ENCODE assay signal across 11 cellular contexts in the genomic region with DNA sequence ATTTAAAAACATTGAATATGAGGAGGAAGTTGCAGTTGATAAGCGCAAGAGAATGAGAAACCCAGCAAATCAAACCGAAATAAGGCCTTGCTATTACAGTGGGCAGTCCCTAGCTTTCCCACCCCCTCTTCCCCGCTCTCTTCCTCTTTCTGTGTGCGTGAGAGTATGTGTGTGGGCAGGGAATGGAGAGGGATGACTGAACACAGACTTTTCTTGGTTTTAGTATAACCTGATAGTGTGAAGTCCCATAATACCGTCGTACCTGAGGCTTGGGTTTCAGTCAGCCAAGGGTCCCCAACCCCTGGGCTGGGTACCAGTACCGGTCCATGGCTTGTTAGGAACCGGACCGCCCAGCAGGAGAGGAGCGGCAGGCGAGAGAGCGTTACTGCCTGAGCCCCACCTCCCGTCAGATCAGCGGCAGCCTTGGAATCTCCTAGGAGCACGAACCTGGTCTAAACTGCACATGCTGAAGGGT.
DNase-seq lines count a peak whose midpoint lies in the region; ATAC-seq and TF ChIP-seq lines count a peak whose summit lies in the region.
"Had no signal": no experiment of that assay in that cellular context is flagged by ENCODE, and none has a peak within 500 bp of the region (broad histone marks: within the 10 kb centered on the region; RNA-seq: fewer than 3 reads in every experiment).

No MANE protein-coding gene starts in this region.

- H3K27me3 ChIP-seq in sigmoid colon: no peaks in the 10 kb centered on the region

- H3K9me3 ChIP-seq in sigmoid colon: no peaks in the 10 kb centered on the region

- H3K27ac ChIP-seq in sigmoid colon: no peak overlapping the region

- DNase-seq in activated CD4-positive, alpha-beta T cell treated with anti-CD3 and anti-CD28 coated beads for 48 hours: peak; percentile 67
- no peak for DNase-seq in activated CD4-positive, alpha-beta T cell treated with anti-CD3 and anti-CD28 coated beads for 4 hours
- peak; percentile 66 for DNase-seq in stimulated activated CD4-positive, alpha-beta T cell treated with anti-CD3 and anti-CD28 coated beads, Interleukin-1b, Interleukin-23, amount 100 ng/mL, for 48 hours
- DNase-seq in GM03348 (ENCODE audit: low spot score) (no peak), sigmoid colon (no peak), hippocampal formation (lab: John Stamatoyannopoulos, UW) (no peak)
- DNase-seq: aorta, GF-D8 had no signal

- H3K36me3 ChIP-seq in sigmoid colon: peaks cover 0 to 56% (median 2%) of the 10 kb centered on the region in 4 donors

- H3K4me1 Mint-ChIP-seq in IgD-negative memory B cell: peaks cover 23 to 42% (median 36%) of the 10 kb centered on the region in 3 donors

- H3K4me3 Mint-ChIP-seq in IgD-negative memory B cell: peak overlapping the region in 1 of 4 donors; percentile 81
- H3K4me3 Mint-ChIP-seq: T-helper 1 cell treated with Interleukin-12 subunit alpha and Interleukin-12 subunit beta and Interleukin-4 antibody, amounts not matched to agents 30 μg/mL and 1 μg/mL, for 36 hours had no signal

- H3K9me3 Mint-ChIP-seq in IgD-negative memory B cell: no peaks in the 10 kb centered on the region
- H3K9me3 Mint-ChIP-seq: T-helper 1 cell treated with Interleukin-12 subunit alpha and Interleukin-12 subunit beta and Interleukin-4 antibody, amounts not matched to agents 30 μg/mL and 1 μg/mL, for 36 hours had no signal

- H3K27ac Mint-ChIP-seq in IgD-negative memory B cell: peak overlapping the region; percentile 28 to 87 (median 86)

- TF ChIP-seq CTCF in sigmoid colon (IDR thresholded peaks at IDR 0.05): no peak

- H3K4me3 ChIP-seq in sigmoid colon: no peak overlapping the region

- H3K4me1 ChIP-seq in sigmoid colon: peaks cover 0 to 13% (median 6%) of the 10 kb centered on the region in 4 donors

- H3K27me3 Mint-ChIP-seq in IgD-negative memory B cell: no peaks in the 10 kb centered on the region

- WGBS in sigmoid colon, 2 donors: 84 to 86% methylated on average over 15 of the region's 15 CpGs

- H3K36me3 Mint-ChIP-seq in IgD-negative memory B cell: peaks cover 4% of the 10 kb centered on the region

- TF ChIP-seq POLR2A in sigmoid colon (IDR thresholded peaks at IDR 0.05): no peak

- peak; percentile 58 for ATAC-seq in GM21717 (IDR thresholded peaks at IDR 0.05; ENCODE audit: unreplicated experiment)

- TF ChIP-seq EP300 in sigmoid colon (IDR thresholded peaks at IDR 0.05): no peak

- intact Hi-C loops in sigmoid colon (cut with DNase I): loop anchor here (5.0 kb wide), 1 partner anchor 251 kb away; no protein-coding TSS in a partner anchor

Comparison
In these comparisons a context has a peak if more than half of its experiments do, and no peak if none do; other contexts are left out.
1. DNase-seq: peak in activated CD4-positive, alpha-beta T cell treated with anti-CD3 and anti-CD28 coated beads for 48 hours (single experiment) and stimulated activated CD4-positive, alpha-beta T cell treated with anti-CD3 and anti-CD28 coated beads, Interleukin-1b, Interleukin-23, amount 100 ng/mL, for 48 hours (single experiment); none in activated CD4-positive, alpha-beta T cell treated with anti-CD3 and anti-CD28 coated beads for 4 hours (0 of 2), GM03348 (single experiment), sigmoid colon (single experiment) and hippocampal formation (0 of 2).